ENCODE assay signal across 8 cellular contexts in genomic region chr17:2395258-2396170, GRCh38. TPM values are rescaled to one million over a fixed set of nuclear protein-coding genes. Genes with fewer than 3 reads are reported as not detected.
DNase-seq lines count a peak whose midpoint lies in the region; ATAC-seq, FAIRE-seq and TF ChIP-seq lines count a peak whose summit lies in the region.

No MANE protein-coding gene starts in this region.

- WGBS in HepG2 (ENCODE audit: low lambda C conversion rate): 76% methylated on average over 19 of the region's 28 CpGs
- WGBS in upper lobe of left lung, 2 donors: 62 to 68% methylated on average over 23 to 28 of the region's 28 CpGs

- peak overlapping the region; percentile 86 to 100 (median 96) for H3K27ac Mint-ChIP-seq in brain

- intact Hi-C loops in HepG2 (cut with micrococcal nuclease; ENCODE audit: unreplicated experiment): no loop called here

- FAIRE-seq in HepG2 (lab: Jason Lieb, UNC): no peak

- H3K27ac ChIP-seq in ACC112 (ENCODE audit: low read depth, low read length) (peak overlapping the region; percentile 96), HepG2 (ENCODE audit: extremely low read length, insufficient read depth, low read length) (peak overlapping the region; percentile 100), upper lobe of left lung (peak overlapping the region; percentile 98 to 99 (median 98))

- TF ChIP-seq CTCF in brain (conservative IDR thresholded peaks at IDR 0.05) (no peak), HepG2 (CRISPR knock-in tag; IDR thresholded peaks at IDR 0.05) (no peak), upper lobe of left lung (IDR thresholded peaks at IDR 0.05) (peak in 2 of 6 experiments; percentile 12 to 27)

- H3K36me3 Mint-ChIP-seq in brain: no peaks in the 10 kb centered on the region

- POLR2A ChIA-PET in HepG2 (lab: Yijun Ruan, JAX): interaction anchor here (0.8 to 0.9 kb wide), 2 partner anchors 13 to 59 kb away, joined by 3 read pairs; partner anchors contain the start of gene TSR1

- H3K36me3 ChIP-seq in ACC112 (ENCODE audit: insufficient read depth, low read length): no peaks in the 10 kb centered on the region
- no peaks in the 10 kb centered on the region for H3K36me3 ChIP-seq in HepG2 (replicated peaks in 1 of 2; ENCODE audit: control insufficient read depth in 1 of 2, insufficient read depth in 2 of 2, low read length in 2 of 2)
- H3K36me3 ChIP-seq in upper lobe of left lung: no peaks in the 10 kb centered on the region

- CTCF ChIA-PET in HepG2 (lab: Yijun Ruan, JAX; ENCODE audit: low intra/inter-chr PET ratio, low total read pairs): no interaction called here

- no peak for TF ChIP-seq EP300 in HepG2 (IDR thresholded peaks at IDR 0.05; ENCODE audit: low read depth in 2 of 2, low read length in 2 of 2)
- TF ChIP-seq EP300 in HepG2 (CRISPR knock-in tag; IDR thresholded peaks at IDR 0.05; ENCODE audit: borderline replicate concordance): no peak
- TF ChIP-seq EP300 in upper lobe of left lung (IDR thresholded peaks at IDR 0.05): peak in 1 of 4 donors; percentile 35

- H3K4me2 ChIP-seq in HepG2 (ENCODE audit: low read depth, low read length): peak overlapping the region; percentile 98

- H3K9me3 Mint-ChIP-seq in brain: peaks cover 0 to 2% (median 0%) of the 10 kb centered on the region in 5 experiments

- no TSS peak for BruUV-seq in HepG2 (replicated peaks; lab: Mats Ljungman, UMichigan)

- no peak for TF ChIP-seq RAD21 in HepG2 (CRISPR knock-in tag; IDR thresholded peaks at IDR 0.05)

- H3K79me2 ChIP-seq in ACC112 (ENCODE audit: control insufficient read depth, insufficient read depth, low read length, unreplicated experiment) (peaks cover 59% of the 10 kb centered on the region), HepG2 (ENCODE audit: insufficient read depth, low read length) (peaks cover 33% of the 10 kb centered on the region)

- H2AFZ ChIP-seq in ACC112 (ENCODE audit: low read length, unreplicated experiment) (no peak overlapping the region), HepG2 (ENCODE audit: low read length) (no peak overlapping the region)

- H3K4me1 ChIP-seq in ACC112 (ENCODE audit: control insufficient read depth, insufficient read depth, low read length, unreplicated experiment) (peaks cover 55% of the 10 kb centered on the region), HepG2 (ENCODE audit: insufficient read depth, low read length) (peaks cover 52% of the 10 kb centered on the region), upper lobe of left lung (peaks cover 66 to 77% (median 71%) of the 10 kb centered on the region in 4 donors)

- ATAC-seq in HepG2: no peak
- ATAC-seq in upper lobe of left lung (ENCODE audit: low FRiP score in 2 of 2): peak in 1 of 2 donors; percentile 20

- H4K20me1 ChIP-seq in HepG2 (ENCODE audit: insufficient read depth, low read length): peaks cover 41% of the 10 kb centered on the region

- in situ Hi-C loops in HepG2 (cut with HindIII; ENCODE audit: extremely low pct_ligation_motif_present, low pct_unique_long_range_greater_than_20kb): no loop called here

- H3K4me3 Mint-ChIP-seq in brain: peak overlapping the region; percentile 78 to 98 (median 82)

- H3K27me3 Mint-ChIP-seq in brain: peaks cover 13% of the 10 kb centered on the region

- DNase-seq in HK-2 (ENCODE audit: unreplicated experiment) (peak; percentile 64), HepG2 (ENCODE audit: low spot score) (peak; percentile 30), upper lobe of left lung (peak; percentile 74 to 95), NCI-H187 (lab: John Stamatoyannopoulos, UW) (no peak), NCI-H128 (lab: John Stamatoyannopoulos, UW; ENCODE audit: unreplicated experiment) (no peak)
- DNase-seq in effector CD4-positive, alpha-beta T cell: no peak

- H3K4me3 ChIP-seq in ACC112 (ENCODE audit: low read depth, low read length): peak overlapping the region; percentile 62; the same call in 1 of the 2 replicates
- peak overlapping the region in 2 of 3 experiments; percentile 68 to 87; a peak in 3 of 6 replicates for H3K4me3 ChIP-seq in HepG2 (replicated peaks in 1 of 3; ENCODE audit: insufficient read depth in 1 of 3, low read depth in 2 of 3, low read length in 3 of 3)
- peak overlapping the region in 1 of 4 donors; percentile 45 for H3K4me3 ChIP-seq in upper lobe of left lung

- H3K9me3 ChIP-seq in HepG2 (ENCODE audit: low read length) (no peaks in the 10 kb centered on the region), upper lobe of left lung (no peaks in the 10 kb centered on the region)

- H3K9ac ChIP-seq in HepG2 (ENCODE audit: insufficient read depth, low read depth, low read length): peak overlapping the region; percentile 87

- TF ChIP-seq POLR2A in HepG2 (IDR thresholded peaks at IDR 0.05; ENCODE audit: insufficient read depth in 1 of 2, low read depth in 2 of 2, low read length in 2 of 2) (no peak), upper lobe of left lung (IDR thresholded peaks at IDR 0.05) (peak in 1 of 4 donors; percentile 33)

- H3K4me1 Mint-ChIP-seq in brain: peaks cover 70% of the 10 kb centered on the region

- H3K27me3 ChIP-seq in ACC112 (ENCODE audit: insufficient read depth, low read length): no peaks in the 10 kb centered on the region
- H3K27me3 ChIP-seq in HepG2 (ENCODE audit: control insufficient read depth in 1 of 2, insufficient read depth in 2 of 2, low read length in 2 of 2): no peaks in the 10 kb centered on the region; a peak in 1 of 5 replicates
- H3K27me3 ChIP-seq in upper lobe of left lung: no peaks in the 10 kb centered on the region

RNA-seq across cellular contexts. Expression of gene MNT, which starts 5.3 kb away (rescaled TPM):
- 17.4 TPM for polyA plus RNA-seq in brain (ENCODE audit: insufficient read depth, low read depth, low replicate concordance)
- 2.3 and 3.5 TPM in 2 replicates for total RNA-seq in HepG2 (2016; rRNA removed; fragmentation: Illumina TruSeq; extraction: Trizol)
- 0.79 and 1.5 TPM in 2 replicates for total RNA-seq in HepG2 (2016; cell fraction: cytosol; rRNA removed; fragmentation: Illumina TruSeq; extraction: Trizol; ENCODE audit: low read depth)
- 2.0 and 2.9 TPM in 2 replicates for total RNA-seq in HepG2 (2016; cell fraction: insoluble cytoplasmic fraction; rRNA removed; fragmentation: Illumina TruSeq; extraction: Trizol)
- total RNA-seq in HepG2 (2016; cell fraction: membrane; rRNA removed; fragmentation: Illumina TruSeq; extraction: Trizol): 2.3 and 2.4 TPM in 2 replicates
- 3.0 and 3.9 TPM in 2 replicates for total RNA-seq in HepG2 (2016; cell fraction: nucleus; rRNA removed; fragmentation: Illumina TruSeq; extraction: Trizol)
- polyA plus RNA-seq in HepG2 (2011; rRNA removed): 1.8 and 2.1 TPM in 2 replicates
- 0.86 and 0.92 TPM in 2 replicates for polyA plus RNA-seq in HepG2 (2011; cell fraction: cytosol; rRNA removed)
- polyA plus RNA-seq in HepG2 (2011; cell fraction: nucleus; rRNA removed): 13.6 and 19.3 TPM in 2 replicates
- polyA plus RNA-seq in HepG2 (2012): 6.6 and 7.5 TPM in 2 replicates
- polyA plus RNA-seq in HepG2 (2016; cell fraction: cytosol; fragmentation: Illumina TruSeq; extraction: Trizol; ENCODE audit: low read depth): 0.35 and 0.63 TPM in 2 replicates
- 3.1 and 5.6 TPM in 2 replicates for polyA plus RNA-seq in HepG2 (2016; cell fraction: insoluble cytoplasmic fraction; fragmentation: Illumina TruSeq; extraction: Trizol; ENCODE audit: low read depth)
- polyA plus RNA-seq in HepG2 (2016; cell fraction: membrane; fragmentation: Illumina TruSeq; extraction: Trizol; ENCODE audit: low read depth): 1.4 and 1.6 TPM in 2 replicates
- polyA plus RNA-seq in HepG2 (2016; cell fraction: nucleus; fragmentation: Illumina TruSeq; extraction: Trizol; ENCODE audit: insufficient read depth, low read depth): 14.3 and 17.8 TPM in 2 replicates
- 4.3 and 8.2 TPM in 2 replicates for polyA minus RNA-seq in HepG2 (2011; rRNA and poly(A)+ RNA removed; ENCODE audit: low replicate concordance)
- polyA minus RNA-seq in HepG2 (2011; cell fraction: cytosol; rRNA and poly(A)+ RNA removed): 3.1 and 3.8 TPM in 2 replicates
- polyA minus RNA-seq in HepG2 (2011; cell fraction: nucleus; rRNA and poly(A)+ RNA removed): 8.1 and 8.8 TPM in 2 replicates
- 10 to 100 TPM; 14.9 to 68.1 (median 38.6) TPM for total RNA-seq in upper lobe of left lung

RNA-seq across cellular contexts. Expression of gene SGSM2, which starts 58.2 kb away (rescaled TPM):
- polyA plus RNA-seq in brain (ENCODE audit: insufficient read depth, low read depth, low replicate concordance): 56.3 TPM
- 11.3 and 30.4 TPM in 2 replicates for total RNA-seq in HepG2 (2016; rRNA removed; fragmentation: Illumina TruSeq; extraction: Trizol)
- total RNA-seq in HepG2 (2016; cell fraction: cytosol; rRNA removed; fragmentation: Illumina TruSeq; extraction: Trizol; ENCODE audit: low read depth): 7.6 and 9.3 TPM in 2 replicates
- 9.9 and 30.6 TPM in 2 replicates for total RNA-seq in HepG2 (2016; cell fraction: insoluble cytoplasmic fraction; rRNA removed; fragmentation: Illumina TruSeq; extraction: Trizol)
- total RNA-seq in HepG2 (2016; cell fraction: membrane; rRNA removed; fragmentation: Illumina TruSeq; extraction: Trizol): 11.2 and 13.2 TPM in 2 replicates
- 35.7 and 46.1 TPM in 2 replicates for total RNA-seq in HepG2 (2016; cell fraction: nucleus; rRNA removed; fragmentation: Illumina TruSeq; extraction: Trizol)
- 51.3 and 65.4 TPM in 2 replicates for polyA plus RNA-seq in HepG2 (2011; rRNA removed)
- 21.2 and 36.3 TPM in 2 replicates for polyA plus RNA-seq in HepG2 (2011; cell fraction: cytosol; rRNA removed)
- polyA plus RNA-seq in HepG2 (2011; cell fraction: nucleus; rRNA removed): 464 and 562 TPM in 2 replicates
- polyA plus RNA-seq in HepG2 (2012): 23.3 and 40.7 TPM in 2 replicates
- 3.8 and 4.0 TPM in 2 replicates for polyA plus RNA-seq in HepG2 (2016; cell fraction: cytosol; fragmentation: Illumina TruSeq; extraction: Trizol; ENCODE audit: low read depth)
- polyA plus RNA-seq in HepG2 (2016; cell fraction: insoluble cytoplasmic fraction; fragmentation: Illumina TruSeq; extraction: Trizol; ENCODE audit: low read depth): 14.4 and 16.9 TPM in 2 replicates
- 7.9 and 8.8 TPM in 2 replicates for polyA plus RNA-seq in HepG2 (2016; cell fraction: membrane; fragmentation: Illumina TruSeq; extraction: Trizol; ENCODE audit: low read depth)
- polyA plus RNA-seq in HepG2 (2016; cell fraction: nucleus; fragmentation: Illumina TruSeq; extraction: Trizol; ENCODE audit: insufficient read depth, low read depth): 128 and 136 TPM in 2 replicates
- polyA minus RNA-seq in HepG2 (2011; rRNA and poly(A)+ RNA removed; ENCODE audit: low replicate concordance): 30.6 and 64.0 TPM in 2 replicates
- 15.6 and 19.8 TPM in 2 replicates for polyA minus RNA-seq in HepG2 (2011; cell fraction: cytosol; rRNA and poly(A)+ RNA removed)
- 41.3 and 46.7 TPM in 2 replicates for polyA minus RNA-seq in HepG2 (2011; cell fraction: nucleus; rRNA and poly(A)+ RNA removed)
- total RNA-seq in upper lobe of left lung: 100 to 1,000 TPM in 2 of 6 donors, 10 to 100 TPM in 4; 53.1 to 313 (median 60.1) TPM

RNA-seq across cellular contexts. Expression of gene TSR1, which starts 59.3 kb away (rescaled TPM):
- 15.9 TPM for polyA plus RNA-seq in brain (ENCODE audit: insufficient read depth, low read depth, low replicate concordance)
- total RNA-seq in HepG2 (2016; rRNA removed; fragmentation: Illumina TruSeq; extraction: Trizol): 65.8 and 75.8 TPM in 2 replicates
- 6.6 and 6.8 TPM in 2 replicates for total RNA-seq in HepG2 (2016; cell fraction: cytosol; rRNA removed; fragmentation: Illumina TruSeq; extraction: Trizol; ENCODE audit: low read depth)
- 68.7 and 76.2 TPM in 2 replicates for total RNA-seq in HepG2 (2016; cell fraction: insoluble cytoplasmic fraction; rRNA removed; fragmentation: Illumina TruSeq; extraction: Trizol)
- total RNA-seq in HepG2 (2016; cell fraction: membrane; rRNA removed; fragmentation: Illumina TruSeq; extraction: Trizol): 16.3 and 19.0 TPM in 2 replicates
- 55.3 and 57.6 TPM in 2 replicates for total RNA-seq in HepG2 (2016; cell fraction: nucleus; rRNA removed; fragmentation: Illumina TruSeq; extraction: Trizol)
- polyA plus RNA-seq in HepG2 (2011; rRNA removed): 7.1 and 7.2 TPM in 2 replicates
- 4.8 and 5.9 TPM in 2 replicates for polyA plus RNA-seq in HepG2 (2011; cell fraction: cytosol; rRNA removed)
- 17.4 and 22.0 TPM in 2 replicates for polyA plus RNA-seq in HepG2 (2011; cell fraction: nucleus; rRNA removed)
- 22.0 and 25.7 TPM in 2 replicates for polyA plus RNA-seq in HepG2 (2012)
- 3.5 and 3.7 TPM in 2 replicates for polyA plus RNA-seq in HepG2 (2016; cell fraction: cytosol; fragmentation: Illumina TruSeq; extraction: Trizol; ENCODE audit: low read depth)
- polyA plus RNA-seq in HepG2 (2016; cell fraction: insoluble cytoplasmic fraction; fragmentation: Illumina TruSeq; extraction: Trizol; ENCODE audit: low read depth): 56.2 and 57.1 TPM in 2 replicates
- polyA plus RNA-seq in HepG2 (2016; cell fraction: membrane; fragmentation: Illumina TruSeq; extraction: Trizol; ENCODE audit: low read depth): 8.9 and 9.7 TPM in 2 replicates
- polyA plus RNA-seq in HepG2 (2016; cell fraction: nucleus; fragmentation: Illumina TruSeq; extraction: Trizol; ENCODE audit: insufficient read depth, low read depth): 56.6 and 58.6 TPM in 2 replicates
- 18.4 and 38.7 TPM in 2 replicates for polyA minus RNA-seq in HepG2 (2011; rRNA and poly(A)+ RNA removed; ENCODE audit: low replicate concordance)
- 21.0 and 22.0 TPM in 2 replicates for polyA minus RNA-seq in HepG2 (2011; cell fraction: cytosol; rRNA and poly(A)+ RNA removed)
- 43.1 and 48.6 TPM in 2 replicates for polyA minus RNA-seq in HepG2 (2011; cell fraction: nucleus; rRNA and poly(A)+ RNA removed)
- total RNA-seq in upper lobe of left lung: 10 to 100 TPM; 15.8 to 52.4 (median 23.6) TPM

Comparison
In these comparisons a context has a peak if more than half of its experiments do, and no peak if none do; other contexts are left out.
1. DNase-seq: peak in HK-2 (single experiment), HepG2 (single experiment) and upper lobe of left lung (2 of 2); none in effector CD4-positive, alpha-beta T cell (single experiment), NCI-H187 (0 of 2) and NCI-H128 (single experiment).
2. Peak in every context shown above with its lines, with median percentiles within 50 percentile points of each other: H3K27ac ChIP-seq.